14 cellular contexts compared by ENCODE assay signal in genomic region chr1:222240536-222241181, GRCh38.
DNase-seq lines count a peak whose midpoint lies in the region; ATAC-seq and TF ChIP-seq lines count a peak whose summit lies in the region.
"Had no signal": no experiment of that assay in that cellular context is flagged by ENCODE, and none has a peak within 500 bp of the region (broad histone marks: within the 10 kb centered on the region; RNA-seq: fewer than 3 reads in every experiment).

No MANE protein-coding gene starts in this region.

- ATAC-seq in GM19452 (IDR thresholded peaks at IDR 0.05; ENCODE audit: unreplicated experiment), result no peak
- no peak for ATAC-seq in HG02642 (IDR thresholded peaks at IDR 0.05; ENCODE audit: poor library complexity, unreplicated experiment)
- no peak for ATAC-seq in activated T-helper 17 cell treated with anti-CD3 and anti-CD28 coated beads, Interleukin-2, amount 50 U/mL, for 72 hours (replicated peaks)
- ATAC-seq: CD8-positive, alpha-beta T cell had no signal

- H3K4me3 Mint-ChIP-seq in activated T-helper 17 cell treated with anti-CD3 and anti-CD28 coated beads, Interleukin-2, amount 50 U/mL, for 72 hours, result no peak overlapping the region
- H3K4me3 Mint-ChIP-seq: CD8-positive, alpha-beta T cell; memory B cell had no signal

- no peak for TF ChIP-seq CTCF in astrocyte of the spinal cord (IDR thresholded peaks at IDR 0.05; ENCODE audit: low read depth, low read length)
- TF ChIP-seq CTCF in kidney epithelial cell (IDR thresholded peaks at IDR 0.05; ENCODE audit: insufficient read depth, low read length, poor library complexity, severe bottlenecking), result no peak
- TF ChIP-seq CTCF in dorsolateral prefrontal cortex (IDR thresholded peaks at IDR 0.05 in 54 of 56, conservative IDR thresholded peaks at IDR 0.05 in 2 of 56; ENCODE audit: low read depth in 1 of 56, partially characterized antibody in 56 of 56), result no peak

- H3K36me3 Mint-ChIP-seq in activated T-helper 17 cell treated with anti-CD3 and anti-CD28 coated beads, Interleukin-2, amount 50 U/mL, for 72 hours (ENCODE audit: low read depth), result no peaks in the 10 kb centered on the region
- H3K36me3 Mint-ChIP-seq: CD8-positive, alpha-beta T cell; memory B cell had no signal

- H3K27me3 ChIP-seq in kidney epithelial cell (ENCODE audit: control insufficient read depth, insufficient read depth, low read length), result no peaks in the 10 kb centered on the region
- H3K27me3 ChIP-seq in dorsolateral prefrontal cortex, result peaks cover 0 to 4% (median 0%) of the 10 kb centered on the region in 45 donors
- H3K27me3 ChIP-seq: transverse colon had no signal

- H3K36me3 ChIP-seq in kidney epithelial cell (ENCODE audit: control insufficient read depth, insufficient read depth, low read length), result no peaks in the 10 kb centered on the region
- H3K36me3 ChIP-seq: prostate gland, transverse colon had no signal

- H3K27ac Mint-ChIP-seq in activated T-helper 17 cell treated with anti-CD3 and anti-CD28 coated beads, Interleukin-2, amount 50 U/mL, for 72 hours, result no peak overlapping the region
- H3K27ac Mint-ChIP-seq: CD8-positive, alpha-beta T cell; memory B cell had no signal

- intact Hi-C loops in dorsolateral prefrontal cortex (cut with DNase I), result no loop called here

- no peak overlapping the region for H3K27ac ChIP-seq in dorsolateral prefrontal cortex
- H3K27ac ChIP-seq: prostate gland, transverse colon, VCaP had no signal

- no peak overlapping the region for H3K4me3 ChIP-seq in astrocyte of the spinal cord (ENCODE audit: low read depth, low read length)
- H3K4me3 ChIP-seq in kidney epithelial cell (ENCODE audit: low read depth, low read length), result no peak overlapping the region
- no peak overlapping the region for H3K4me3 ChIP-seq in dorsolateral prefrontal cortex
- H3K4me3 ChIP-seq: prostate gland, transverse colon had no signal

- H3K9me3 Mint-ChIP-seq in activated T-helper 17 cell treated with anti-CD3 and anti-CD28 coated beads, Interleukin-2, amount 50 U/mL, for 72 hours, result no peaks in the 10 kb centered on the region
- H3K9me3 Mint-ChIP-seq: CD8-positive, alpha-beta T cell; memory B cell had no signal

- no peaks in the 10 kb centered on the region for H3K27me3 Mint-ChIP-seq in activated T-helper 17 cell treated with anti-CD3 and anti-CD28 coated beads, Interleukin-2, amount 50 U/mL, for 72 hours

- in situ Hi-C loops in Caki2 (cut with HindIII; ENCODE audit: low pct_unique_long_range_greater_than_20kb, low sequenced_read_pairs) (no loop called here), astrocyte of the spinal cord (cut with HindIII; ENCODE audit: low sequenced_read_pairs) (no loop called here)

- DNase-seq in Caki2 (ENCODE audit: low read depth) (peak; percentile 9), HPDE6-E6E7 (ENCODE audit: extremely low spot score) (peak; percentile 32), astrocyte of the spinal cord (ENCODE audit: low read depth, low spot score) (peak; percentile 62), kidney epithelial cell (ENCODE audit: low read depth) (peak; percentile 18), dorsolateral prefrontal cortex (no peak)
- DNase-seq: CD8-positive, alpha-beta T cell; NCI-H187; transverse colon had no signal

- H3K4me1 Mint-ChIP-seq in activated T-helper 17 cell treated with anti-CD3 and anti-CD28 coated beads, Interleukin-2, amount 50 U/mL, for 72 hours, result no peaks in the 10 kb centered on the region
- H3K4me1 Mint-ChIP-seq: memory B cell had no signal

Comparison
In these comparisons a context has a peak if more than half of its experiments do, and no peak if none do; other contexts are left out.
1. DNase-seq: peak in Caki2 (single experiment), HPDE6-E6E7 (single experiment), astrocyte of the spinal cord (single experiment) and kidney epithelial cell (single experiment); none in dorsolateral prefrontal cortex (0 of 10).